ENCODE assay signal across 37 cellular contexts in genomic region chr14:52179151-52179790, GRCh38.
"Had no signal": no experiment of that assay in that cellular context is flagged by ENCODE, and none has a peak within 500 bp of the region (broad histone marks: within the 10 kb centered on the region; RNA-seq: fewer than 3 reads in every experiment).

No MANE protein-coding gene starts in this region.

- H3K27ac ChIP-seq: Peyer's patch, WERI-Rb-1 had no signal

- H3K4me3 Mint-ChIP-seq: activated CD4-positive, alpha-beta T cell treated with anti-CD3 and anti-CD28 coated beads, Interleukin-2, amount 10 ng/mL, durations not matched to agents 24 days and 14 days; activated CD8-positive, alpha-beta T cell treated with anti-CD3 and anti-CD28 coated beads for 36 hours; activated naive CD4-positive, alpha-beta T cell treated with anti-CD3 and anti-CD28 coated beads, Interleukin-2, amount 50 U/mL, for 24 hours; activated naive CD8-positive, alpha-beta T cell treated with anti-CD3 and anti-CD28 coated beads, Interleukin-2, amount 10 ng/mL, durations not matched to agents 7 days and 5 days; brain had no signal

- ATAC-seq: activated CD8-positive, alpha-beta T cell treated with anti-CD3 and anti-CD28 coated beads for 36 hours; PC-3 had no signal

- H3K4me1 Mint-ChIP-seq: brain had no signal

- H3K27ac Mint-ChIP-seq: activated CD4-positive, alpha-beta T cell treated with anti-CD3 and anti-CD28 coated beads, Interleukin-2, amount 10 ng/mL, durations not matched to agents 24 days and 14 days; activated CD8-positive, alpha-beta T cell treated with anti-CD3 and anti-CD28 coated beads for 36 hours; activated naive CD4-positive, alpha-beta T cell treated with anti-CD3 and anti-CD28 coated beads, Interleukin-2, amount 50 U/mL, for 24 hours; activated naive CD8-positive, alpha-beta T cell treated with anti-CD3 and anti-CD28 coated beads, Interleukin-2, amount 10 ng/mL, durations not matched to agents 7 days and 5 days; activated T-helper 2 cell treated with anti-CD3 and anti-CD28 coated beads, Interferon-gamma antibody, Interleukin-2, Interleukin-4, amounts not matched to agents 10 μg/mL and 5 μg/mL and 100 μg/mL, durations not matched to agents 14 hours and 24 hours and 36 hours; brain had no signal

- H3K36me3 Mint-ChIP-seq: brain had no signal

- H3K27me3 ChIP-seq: MG63, Peyer's patch had no signal

- H3K27me3 Mint-ChIP-seq: activated CD4-positive, alpha-beta T cell treated with anti-CD3 and anti-CD28 coated beads, Interleukin-2, amount 10 ng/mL, durations not matched to agents 24 days and 14 days; activated CD8-positive, alpha-beta T cell treated with anti-CD3 and anti-CD28 coated beads for 36 hours; activated naive CD4-positive, alpha-beta T cell treated with anti-CD3 and anti-CD28 coated beads, Interleukin-2, amount 50 U/mL, for 24 hours had no signal

- H3K4me3 ChIP-seq: MG63, Peyer's patch had no signal

- H3K9me3 ChIP-seq: MG63 had no signal

- H3K36me3 ChIP-seq: MG63, Peyer's patch, WERI-Rb-1 had no signal

- H3K4me1 ChIP-seq: Peyer's patch had no signal

- DNase-seq: activated CD4-positive, alpha-beta T cell treated with anti-CD3 and anti-CD28 coated beads, Interleukin-2, amount 10 ng/mL, durations not matched to agents 24 days and 14 days; activated CD4-positive, alpha-beta T cell treated with anti-CD3 and anti-CD28 coated beads, Interleukin-2, amount 50 U/mL, for 4 hours; activated CD4-positive, CD25-positive, alpha-beta regulatory T cell; activated CD8-positive, alpha-beta T cell treated with anti-CD3 and anti-CD28 coated beads for 36 hours; activated gamma-delta T cell; activated naive CD4-positive, alpha-beta T cell treated with Interleukin-2 at 50 U/mL for 16 hours; activated naive CD8-positive, alpha-beta T cell treated with anti-CD3 and anti-CD28 coated beads, Interleukin-2, amount 10 ng/mL, durations not matched to agents 7 days and 5 days; activated T-cell treated with anti-CD3 and anti-CD28 coated beads, Interleukin-2, amount 50 U/mL, for 1 hour; anterior cingulate cortex; caudate nucleus; cerebellar nuclear complex; Kasumi-1; KG1; MG63; NCI-H1048; NCI-H1105 treated with DMSO at 0.1 percent for 48 hours; NCI-H146; NCI-H187; NCI-H2029 treated with DMSO at 0.1 percent for 48 hours; NCI-H2107; NCI-H2171; NCI-H510A; NCI-H526; NCI-H748 treated with DMSO at 0.1 percent for 48 hours; NK-92 treated with Interleukin-12 subunit alpha and Interleukin-12 subunit beta, amount 100 ng/mL, for 24 hours; PC-3; Peyer's patch; RPMI8226; SIG-M5; SW 1271; T-helper 1 cell; T-helper 2 cell; T-helper 9 cell; WERI-Rb-1 had no signal
